14 cellular contexts compared by ENCODE assay signal in the genomic region with DNA sequence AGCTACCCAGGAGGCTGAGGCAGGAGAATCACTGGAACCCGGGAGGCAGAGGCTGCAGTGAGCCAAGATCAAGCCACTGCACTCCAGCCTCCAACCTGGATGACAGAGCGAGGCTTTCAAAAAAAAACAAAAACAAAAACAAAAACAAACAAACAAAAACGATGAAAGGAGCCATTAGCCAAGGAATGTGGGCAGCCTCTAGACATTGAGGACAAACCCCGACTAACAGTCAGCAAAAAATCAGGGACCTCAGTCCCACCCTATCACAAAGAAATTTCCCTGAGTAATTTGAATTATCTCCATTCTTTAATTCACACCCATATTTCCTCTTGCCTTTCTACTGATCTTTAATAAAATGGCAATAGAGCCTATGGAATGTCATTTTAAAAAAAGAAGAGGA.
DNase-seq lines count a peak whose midpoint lies in the region; ATAC-seq and TF ChIP-seq lines count a peak whose summit lies in the region.
"Had no signal": no experiment of that assay in that cellular context is flagged by ENCODE, and none has a peak within 500 bp of the region (broad histone marks: within the 10 kb centered on the region; RNA-seq: fewer than 3 reads in every experiment).

No MANE protein-coding gene starts in this region.

- H3K27ac ChIP-seq in muscle layer of duodenum (ENCODE audit: low read length) (peak overlapping the region; percentile 42), uterus (peak overlapping the region; percentile 5 to 53), thyroid gland (peak overlapping the region in 1 of 3 donors; percentile 18)

- H3K27me3 Mint-ChIP-seq in natural killer cell treated with Interleukin-12 subunit alpha and Interleukin-12 subunit beta and Interleukin-15 and Interleukin-18, amount 100 ng/mL, for 72 hours = no peaks in the 10 kb centered on the region
- no peaks in the 10 kb centered on the region for H3K27me3 Mint-ChIP-seq in natural killer cell (ENCODE audit: low read depth in 2 of 2)
- H3K27me3 Mint-ChIP-seq in activated naive CD8-positive, alpha-beta T cell treated with anti-CD3 and anti-CD28 coated beads, Interleukin-2, amount 50 U/mL, for 24 hours = no peaks in the 10 kb centered on the region
- H3K27me3 Mint-ChIP-seq: activated B cell treated with CpG ODN at 0.5 μM for 24 hours, B cell, memory B cell had no signal

- TF ChIP-seq CTCF in natural killer cell (IDR thresholded peaks at IDR 0.05) (no peak), uterus (IDR thresholded peaks at IDR 0.05) (no peak), thyroid gland (IDR thresholded peaks at IDR 0.05) (no peak)

- H3K36me3 Mint-ChIP-seq in natural killer cell treated with Interleukin-12 subunit alpha and Interleukin-12 subunit beta and Interleukin-15 and Interleukin-18, amount 100 ng/mL, for 72 hours = peaks cover 24% of the 10 kb centered on the region
- no peaks in the 10 kb centered on the region for H3K36me3 Mint-ChIP-seq in natural killer cell
- peaks cover 21% of the 10 kb centered on the region for H3K36me3 Mint-ChIP-seq in activated naive CD8-positive, alpha-beta T cell treated with anti-CD3 and anti-CD28 coated beads, Interleukin-2, amount 50 U/mL, for 24 hours (ENCODE audit: low read depth)

- no peak overlapping the region for H3K4me3 ChIP-seq in muscle layer of duodenum (ENCODE audit: low read depth in 1 of 2, low read length in 2 of 2)
- H3K4me3 ChIP-seq in uterus = no peak overlapping the region
- no peak overlapping the region for H3K4me3 ChIP-seq in thyroid gland (replicated peaks in 1 of 3)

- peaks cover under 1% of the 10 kb centered on the region for H3K9me3 Mint-ChIP-seq in natural killer cell treated with Interleukin-12 subunit alpha and Interleukin-12 subunit beta and Interleukin-15 and Interleukin-18, amount 100 ng/mL, for 72 hours
- H3K9me3 Mint-ChIP-seq in natural killer cell = peaks cover 0 to under 1% of the 10 kb centered on the region in 2 donors
- H3K9me3 Mint-ChIP-seq in activated naive CD8-positive, alpha-beta T cell treated with anti-CD3 and anti-CD28 coated beads, Interleukin-2, amount 50 U/mL, for 24 hours = peaks cover 9% of the 10 kb centered on the region

- no peaks in the 10 kb centered on the region for H3K9me3 ChIP-seq in muscle layer of duodenum (ENCODE audit: control insufficient read depth in 1 of 2, low read length in 2 of 2)
- no peaks in the 10 kb centered on the region for H3K9me3 ChIP-seq in uterus
- H3K9me3 ChIP-seq in thyroid gland = no peaks in the 10 kb centered on the region

- TF ChIP-seq POLR2A in uterus (IDR thresholded peaks at IDR 0.05) (no peak), thyroid gland (IDR thresholded peaks at IDR 0.05) (no peak)

- intact Hi-C loops in natural killer cell (cut with micrococcal nuclease) = no loop called here
- intact Hi-C loops in uterus (cut with DNase I; ENCODE audit: low total_unique reads) = no loop called here
- intact Hi-C loops in thyroid gland (cut with DNase I) = no loop called here

- DNase-seq in natural killer cell treated with Interleukin-12 subunit alpha and Interleukin-12 subunit beta and Interleukin-15 and Interleukin-18, amount 100 ng/mL, for 72 hours (ENCODE audit: low spot score) = no peak
- DNase-seq in natural killer cell = no peak
- no peak for DNase-seq in activated naive CD8-positive, alpha-beta T cell treated with anti-CD3 and anti-CD28 coated beads, Interleukin-2, amount 50 U/mL, for 24 hours
- DNase-seq in uterus = no peak
- DNase-seq in thyroid gland = no peak
- DNase-seq in NCI-H345 treated with DMSO at 0.1 percent for 48 hours (lab: John Stamatoyannopoulos, UW; ENCODE audit: unreplicated experiment) = no peak
- DNase-seq: activated B cell treated with CpG ODN at 0.5 μM for 24 hours, MM.1S, retina had no signal

- peaks cover 53 to 54% of the 10 kb centered on the region in 2 donors for H3K4me1 Mint-ChIP-seq in natural killer cell treated with Interleukin-12 subunit alpha and Interleukin-12 subunit beta and Interleukin-15 and Interleukin-18, amount 100 ng/mL, for 72 hours (ENCODE audit: low read depth in 2 of 2)
- H3K4me1 Mint-ChIP-seq in natural killer cell = peaks cover 6 to 16% of the 10 kb centered on the region in 2 donors
- peaks cover 48% of the 10 kb centered on the region for H3K4me1 Mint-ChIP-seq in activated naive CD8-positive, alpha-beta T cell treated with anti-CD3 and anti-CD28 coated beads, Interleukin-2, amount 50 U/mL, for 24 hours
- H3K4me1 Mint-ChIP-seq: B cell had no signal

- H3K36me3 ChIP-seq in muscle layer of duodenum (ENCODE audit: control insufficient read depth in 1 of 2, insufficient read depth in 2 of 2, low read length in 2 of 2) (peaks cover 14 to 17% of the 10 kb centered on the region in 2 donors), uterus (no peaks in the 10 kb centered on the region), thyroid gland (peaks cover 0 to 7% of the 10 kb centered on the region in 2 donors)

- H3K4me1 ChIP-seq in muscle layer of duodenum (ENCODE audit: control insufficient read depth in 1 of 2, insufficient read depth in 2 of 2, low read length in 2 of 2) (no peaks in the 10 kb centered on the region), uterus (peaks cover 0 to 3% of the 10 kb centered on the region in 2 donors), thyroid gland (peaks cover 0 to 7% of the 10 kb centered on the region in 2 donors)

- 93 to 94% methylated on average over 4 of the region's 4 CpGs for WGBS in thyroid gland, 2 donors

- H3K27me3 ChIP-seq in muscle layer of duodenum (ENCODE audit: low read depth, low read length) (no peaks in the 10 kb centered on the region), uterus (no peaks in the 10 kb centered on the region), thyroid gland (no peaks in the 10 kb centered on the region)

- H3K27ac Mint-ChIP-seq in natural killer cell treated with Interleukin-12 subunit alpha and Interleukin-12 subunit beta and Interleukin-15 and Interleukin-18, amount 100 ng/mL, for 72 hours = peak overlapping the region; percentile 99
- H3K27ac Mint-ChIP-seq in natural killer cell = no peak overlapping the region
- H3K27ac Mint-ChIP-seq in activated naive CD8-positive, alpha-beta T cell treated with anti-CD3 and anti-CD28 coated beads, Interleukin-2, amount 50 U/mL, for 24 hours = peak overlapping the region; percentile 98
- H3K27ac Mint-ChIP-seq: B cell had no signal

- peak in 1 of 2 donors; percentile 25 for ATAC-seq in natural killer cell treated with Interleukin-12 subunit alpha and Interleukin-12 subunit beta and Interleukin-15 and Interleukin-18, amount 100 ng/mL, for 72 hours
- ATAC-seq in natural killer cell (no peak), GM21737 (IDR thresholded peaks at IDR 0.05; ENCODE audit: unreplicated experiment) (no peak)
- peak; percentile 1 for ATAC-seq in activated naive CD8-positive, alpha-beta T cell treated with anti-CD3 and anti-CD28 coated beads, Interleukin-2, amount 50 U/mL, for 24 hours

- H3K4me3 Mint-ChIP-seq in natural killer cell treated with Interleukin-12 subunit alpha and Interleukin-12 subunit beta and Interleukin-15 and Interleukin-18, amount 100 ng/mL, for 72 hours = peak overlapping the region; percentile 81
- no peak overlapping the region for H3K4me3 Mint-ChIP-seq in natural killer cell
- peak overlapping the region; percentile 61 for H3K4me3 Mint-ChIP-seq in activated naive CD8-positive, alpha-beta T cell treated with anti-CD3 and anti-CD28 coated beads, Interleukin-2, amount 50 U/mL, for 24 hours
- H3K4me3 Mint-ChIP-seq: activated B cell treated with CpG ODN at 0.5 μM for 24 hours, B cell, endodermal cell, memory B cell had no signal

Comparison
In these comparisons a context has a peak if more than half of its experiments do, and no peak if none do; other contexts are left out.
1. H3K27ac Mint-ChIP-seq: peak in natural killer cell treated with Interleukin-12 subunit alpha and Interleukin-12 subunit beta and Interleukin-15 and Interleukin-18, amount 100 ng/mL, for 72 hours (2 of 2) and activated naive CD8-positive, alpha-beta T cell treated with anti-CD3 and anti-CD28 coated beads, Interleukin-2, amount 50 U/mL, for 24 hours (single experiment); none in natural killer cell (0 of 2).